ENCODE assay signal across 8 cellular contexts in genomic region chr11:560305-561147, GRCh38. TPM values are rescaled to one million over a fixed set of nuclear protein-coding genes. Genes with fewer than 3 reads are reported as not detected.
DNase-seq lines count a peak whose midpoint lies in the region; ATAC-seq, FAIRE-seq and TF ChIP-seq lines count a peak whose summit lies in the region.

Gene LMNTD2 (minus strand): TSS chr11:560738. CDS start chr11:560716, 22 bp downstream.
Gene RASSF7 (plus strand): TSS chr11:560970. CDS start chr11:561769, 799 bp downstream.

- peaks cover 17% of the 10 kb centered on the region for H3K79me2 ChIP-seq in hepatocyte

- peak within 1 kb of the TSS; percentile 97 for H3K4me2 ChIP-seq in hepatocyte

- ATAC-seq in HG02763 (IDR thresholded peaks at IDR 0.05; ENCODE audit: unreplicated experiment): peak; percentile 74

- H3K4me1 ChIP-seq in hepatocyte (ENCODE audit: insufficient read depth): peaks cover 28% of the 10 kb centered on the region

- H2AFZ ChIP-seq in hepatocyte: peak within 1 kb of the TSS; percentile 60

- H3K9me2 ChIP-seq in hepatocyte (replicated peaks; ENCODE audit: insufficient read depth): no peaks in the 10 kb centered on the region

- TF ChIP-seq POLR2A in GM12892 (IDR thresholded peaks at IDR 0.05; ENCODE audit: low read depth, low read length): 0 out of 2 replicates have a peak, but pooled peaks have one; percentile 20

- peak within 1 kb of the TSS; percentile 96 for H3K27ac ChIP-seq in hepatocyte

- DNase-seq in GM12892 (ENCODE audit: insufficient read length) (peak; percentile 100), NCI-H146 treated with DMSO at 0.1 percent for 48 hours (lab: John Stamatoyannopoulos, UW; ENCODE audit: unreplicated experiment) (peak; percentile 78), T-helper 2 cell (peak; percentile 89 to 94 (median 92)), anterior cingulate cortex (lab: John Stamatoyannopoulos, UW) (peak; percentile 9 to 89 (median 78)), hepatocyte (ENCODE audit: low spot score) (peak; percentile 98), retina (peak; percentile 86), OCI-M2 (lab: John Stamatoyannopoulos, UW; ENCODE audit: unreplicated experiment) (no peak)

- no peak for TF ChIP-seq CTCF in hepatocyte (IDR thresholded peaks at IDR 0.05; ENCODE audit: poor library complexity)

- no peaks in the 10 kb centered on the region for H4K20me1 ChIP-seq in hepatocyte (ENCODE audit: insufficient read depth, poor library complexity, severe bottlenecking)

- peak within 1 kb of the TSS; percentile 69 for H3K4me3 ChIP-seq in hepatocyte

- H3K27me3 ChIP-seq in hepatocyte: peaks cover 23% of the 10 kb centered on the region

- peak; percentile 99 for FAIRE-seq in GM12892 (lab: Jason Lieb, UNC)

- H3K36me3 ChIP-seq in hepatocyte (replicated peaks; ENCODE audit: insufficient read depth, low read depth): no peaks in the 10 kb centered on the region

- WGBS in hepatocyte (ENCODE audit: low lambda C conversion rate, missing lambda C conversion rate): 2% methylated on average over 38 of the region's 95 CpGs

- H3K9me3 ChIP-seq in hepatocyte (ENCODE audit: low read depth): no peaks in the 10 kb centered on the region

RNA-seq across cellular contexts. Expression of gene LMNTD2, which starts in this region (rescaled TPM):
- 0.47 TPM for polyA plus RNA-seq in GM12892 (2012; ENCODE audit: missing spikeins)
- 3.4 and 7.3 TPM in 2 replicates for total RNA-seq in hepatocyte
- polyA plus RNA-seq in hepatocyte: 15.9 and 19.1 TPM in 2 replicates

RNA-seq across cellular contexts. Expression of gene RASSF7, which starts in this region (rescaled TPM):
- polyA plus RNA-seq in GM12892 (2012; ENCODE audit: missing spikeins): 7.8 TPM
- 47.6 and 75.8 TPM in 2 replicates for total RNA-seq in hepatocyte
- 104 and 130 TPM in 2 replicates for polyA plus RNA-seq in hepatocyte
